ENCODE assay signal across 9 cellular contexts in genomic region chr19:12090807-12091206, GRCh38. TPM values are rescaled to one million over a fixed set of nuclear protein-coding genes. Genes with fewer than 3 reads are reported as not detected.
DNase-seq lines count a peak whose midpoint lies in the region; ATAC-seq, FAIRE-seq and TF ChIP-seq lines count a peak whose summit lies in the region.
"Had no signal": no experiment of that assay in that cellular context is flagged by ENCODE, and none has a peak within 500 bp of the region (broad histone marks: within the 10 kb centered on the region; RNA-seq: fewer than 3 reads in every experiment).

No MANE protein-coding gene starts in this region.

- H3K4me3 Mint-ChIP-seq in chondrocyte (ENCODE audit: unreplicated experiment), result peak overlapping the region; percentile 10

- DNase-seq in D721Med (ENCODE audit: insufficient read length, low spot score) (peak; percentile 69), chondrocyte (ENCODE audit: low spot score) (no peak), left lung (peak; percentile 64 to 83), NCI-H1694 treated with DMSO at 0.1 percent for 48 hours (lab: John Stamatoyannopoulos, UW) (no peak)
- DNase-seq in activated CD4-positive, CD25-positive, alpha-beta regulatory T cell (lab: John Stamatoyannopoulos, UW), result peak; percentile 10 to 43 (median 17)
- DNase-seq in stimulated activated CD4-positive, alpha-beta T cell treated with anti-CD3 and anti-CD28 coated beads, TNF-alpha, amount 100 ng/mL, for 24 hours (ENCODE audit: low read depth in 3 of 3), result peak; percentile 43 to 73 (median 47)

- no peaks in the 10 kb centered on the region for H3K9me2 ChIP-seq in Loucy (replicated peaks; ENCODE audit: low read depth, low read length)

- no peak overlapping the region for H3K4me2 ChIP-seq in Loucy (ENCODE audit: low read depth, low read length, poor library complexity, severe bottlenecking)

- no peaks in the 10 kb centered on the region for H3F3A ChIP-seq in Loucy (ENCODE audit: low read depth)

- TF ChIP-seq CTCF in D721Med (IDR thresholded peaks at IDR 0.05; ENCODE audit: insufficient read depth, missing control alignments), result peak; percentile 58
- peak; percentile 84 for TF ChIP-seq CTCF in Loucy (conservative IDR thresholded peaks at IDR 0.05; ENCODE audit: low read length)
- peak; percentile 80 for TF ChIP-seq CTCF in chondrocyte (IDR thresholded peaks at IDR 0.05)
- TF ChIP-seq CTCF in left lung (IDR thresholded peaks at IDR 0.05), result peak; percentile 63 to 73

- no peak overlapping the region for H3K9ac ChIP-seq in Loucy (ENCODE audit: low read depth, low read length, poor library complexity, severe bottlenecking)

- H3K9me3 Mint-ChIP-seq in chondrocyte (ENCODE audit: low read depth), result peaks cover 7% of the 10 kb centered on the region

- no peaks in the 10 kb centered on the region for H3K79me2 ChIP-seq in Loucy (ENCODE audit: insufficient read depth, low read length)

- H3K27ac Mint-ChIP-seq in chondrocyte (ENCODE audit: unreplicated experiment), result peak overlapping the region; percentile 18

- H3K27me3 Mint-ChIP-seq in chondrocyte (ENCODE audit: low read depth), result no peaks in the 10 kb centered on the region

- H3K27me3 ChIP-seq in Loucy (ENCODE audit: insufficient read depth, low read length, poor library complexity, severe bottlenecking), result no peaks in the 10 kb centered on the region
- no peaks in the 10 kb centered on the region for H3K27me3 ChIP-seq in left lung

- intact Hi-C loops in left lung (cut with DNase I), result no loop called here

- peaks cover 22% of the 10 kb centered on the region for H3K4me1 Mint-ChIP-seq in chondrocyte (ENCODE audit: low read depth)

- H3K4me3 ChIP-seq in Loucy (ENCODE audit: low read length, poor library complexity, severe bottlenecking) (no peak overlapping the region), left lung (no peak overlapping the region)

- peaks cover 6% of the 10 kb centered on the region for H3K36me3 Mint-ChIP-seq in chondrocyte (ENCODE audit: low read depth)

- no peak for FAIRE-seq in D721Med (lab: Jason Lieb, UNC)

- no peak overlapping the region for H3K27ac ChIP-seq in left lung

- H3K4me1 ChIP-seq in Loucy (ENCODE audit: insufficient read depth, low read length, poor library complexity, severe bottlenecking) (no peaks in the 10 kb centered on the region), left lung (peaks cover 0 to 20% of the 10 kb centered on the region in 2 donors)

- peak; percentile 79 for ATAC-seq in left lung
- ATAC-seq in GM21447 (IDR thresholded peaks at IDR 0.05; ENCODE audit: unreplicated experiment), result no peak

- H3K36me3 ChIP-seq in Loucy (ENCODE audit: insufficient read depth, low read length), result no peaks in the 10 kb centered on the region
- H3K36me3 ChIP-seq in left lung, result no peaks in the 10 kb centered on the region

- no peaks in the 10 kb centered on the region for H4K20me1 ChIP-seq in Loucy (ENCODE audit: insufficient read depth, low read length, poor library complexity, severe bottlenecking)

- H2AFZ ChIP-seq in Loucy (ENCODE audit: low read length), result 0 out of 2 replicates have a peak overlapping the region, but pooled peaks have one; percentile 41

- H3K9me3 ChIP-seq in Loucy (ENCODE audit: insufficient read depth, low read depth, low read length), result no peaks in the 10 kb centered on the region
- H3K9me3 ChIP-seq in left lung, result no peaks in the 10 kb centered on the region

RNA-seq across cellular contexts. Expression of gene ZNF844, which starts 26.3 kb away (rescaled TPM):
- total RNA-seq in chondrocyte (7.1 to 7.9 TPM (median 7.6 TPM) in 3 replicates), left lung (1 to 10 TPM; 7.6 to 8.2 TPM)
- total RNA-seq: NCI-H460 had no signal

RNA-seq across cellular contexts. Expression of gene ZNF878, which starts 38.0 kb away (rescaled TPM):
- total RNA-seq in chondrocyte (0.26 to 0.32 TPM (median 0.31 TPM) in 3 replicates), left lung (under 1 TPM; 0.32 to 0.50 TPM)
- total RNA-seq: NCI-H460 had no signal

RNA-seq across cellular contexts. Expression of gene ZNF20, which starts 49.3 kb away (rescaled TPM):
- 2.0 to 3.8 TPM (median 3.1 TPM) in 3 replicates for total RNA-seq in chondrocyte
- total RNA-seq in left lung, result 1 to 10 TPM; 3.5 to 4.8 TPM

RNA-seq across cellular contexts. Expression of gene ZNF433, which starts 55.3 kb away (rescaled TPM):
- total RNA-seq in chondrocyte (4.1 to 6.8 TPM (median 6.0 TPM) in 3 replicates), left lung (1 to 10 TPM; 4.4 to 6.2 TPM)
- total RNA-seq: NCI-H460 had no signal

Comparison
In these comparisons a context has a peak if more than half of its experiments do, and no peak if none do; other contexts are left out.
1. DNase-seq: peak in D721Med (single experiment), activated CD4-positive, CD25-positive, alpha-beta regulatory T cell (4 of 4), left lung (2 of 2) and stimulated activated CD4-positive, alpha-beta T cell treated with anti-CD3 and anti-CD28 coated beads, TNF-alpha, amount 100 ng/mL, for 24 hours (3 of 3); none in chondrocyte (single experiment) and NCI-H1694 treated with DMSO at 0.1 percent for 48 hours (single experiment).
2. Peak in every context shown above with its lines, with median percentiles within 50 percentile points of each other: CTCF ChIP-seq.